ENCODE assay signal across 9 cellular contexts in the genomic region with DNA sequence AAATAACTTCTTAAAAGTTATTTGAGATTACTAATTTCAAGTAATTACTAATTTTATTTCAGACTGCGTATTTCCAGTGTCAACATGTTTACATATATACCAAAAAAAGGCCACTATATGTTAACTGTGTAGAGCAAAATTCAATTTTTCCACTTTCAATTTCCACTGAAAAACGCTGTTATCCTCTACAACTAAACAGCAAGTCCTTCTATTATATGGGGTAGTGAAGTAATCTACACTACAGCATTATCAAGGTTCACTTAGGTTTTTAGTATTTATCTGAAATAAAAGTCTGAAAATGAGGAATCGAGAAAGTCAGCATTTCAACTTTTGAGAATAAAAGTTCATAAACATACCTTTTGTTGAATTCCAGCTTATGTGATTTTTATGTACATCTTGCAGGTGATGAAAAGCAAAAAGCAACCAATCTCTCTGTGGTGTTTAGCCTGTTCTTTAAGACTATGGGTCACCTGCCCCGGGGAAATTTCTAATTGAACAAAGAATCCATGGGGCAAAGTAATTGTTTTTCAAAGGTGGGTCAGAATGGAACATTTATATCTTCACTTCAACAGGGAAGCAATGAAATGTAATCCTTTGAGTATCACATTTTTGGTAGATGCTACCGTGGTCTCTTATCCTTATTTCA. TPM values are rescaled to one million over a fixed set of nuclear protein-coding genes. Genes with fewer than 3 reads are reported as not detected.
DNase-seq lines count a peak whose midpoint lies in the region; ATAC-seq and TF ChIP-seq lines count a peak whose summit lies in the region.
"Had no signal": no experiment of that assay in that cellular context is flagged by ENCODE, and none has a peak within 500 bp of the region (broad histone marks: within the 10 kb centered on the region; RNA-seq: fewer than 3 reads in every experiment).

No MANE protein-coding gene starts in this region.

- H3K36me3 Mint-ChIP-seq in CD4-positive, alpha-beta T cell (ENCODE audit: low read depth), result peaks cover 100% of the 10 kb centered on the region
- peaks cover 27% of the 10 kb centered on the region for H3K36me3 Mint-ChIP-seq in neural crest cell (ENCODE audit: low read depth)

- H3K9me3 Mint-ChIP-seq in CD4-positive, alpha-beta T cell, result no peaks in the 10 kb centered on the region
- H3K9me3 Mint-ChIP-seq in neural crest cell, result no peaks in the 10 kb centered on the region

- no peak for ATAC-seq in CD4-positive, alpha-beta T cell (ENCODE audit: poor library complexity)
- ATAC-seq in HG03196 (IDR thresholded peaks at IDR 0.05; ENCODE audit: unreplicated experiment) (no peak), GM18868 (IDR thresholded peaks at IDR 0.05; ENCODE audit: unreplicated experiment) (no peak), GM21619 (IDR thresholded peaks at IDR 0.05; ENCODE audit: unreplicated experiment) (no peak)

- POLR2A ChIA-PET in CD4-positive, alpha-beta T cell (lab: Charles Lee), result interaction anchor here (0.7 to 7.1 kb wide), 41 partner anchors 8 to 761 kb away, joined by 3 to 298 read pairs (median 6); no protein-coding TSS in a partner anchor

- intact Hi-C loops in CD4-positive, alpha-beta T cell (cut with DNase I, micrococcal nuclease), result loop anchor here (5.0 to 10.0 kb wide), 2 partner anchors 568 to 760 kb away; no protein-coding TSS in a partner anchor
- intact Hi-C loops in dorsolateral prefrontal cortex (cut with DNase I), result loop anchor here (5.0 to 10.0 kb wide), 5 partner anchors 108 to 1322 kb away; a partner anchor contains a TSS

- no peaks in the 10 kb centered on the region for H3K27me3 ChIP-seq in CD4-positive, alpha-beta T cell (ENCODE audit: control insufficient read depth, insufficient read depth, low read length)
- no peaks in the 10 kb centered on the region for H3K27me3 ChIP-seq in MG63
- no peaks in the 10 kb centered on the region for H3K27me3 ChIP-seq in dorsolateral prefrontal cortex

- peaks cover 23% of the 10 kb centered on the region for H3K4me1 Mint-ChIP-seq in CD4-positive, alpha-beta T cell (ENCODE audit: low read depth)
- peaks cover 66% of the 10 kb centered on the region for H3K4me1 Mint-ChIP-seq in neural crest cell

- peak overlapping the region; percentile 100 for H3K4me3 Mint-ChIP-seq in CD4-positive, alpha-beta T cell
- H3K4me3 Mint-ChIP-seq in neural crest cell, result peak overlapping the region; percentile 99

- DNase-seq in CD4-positive, alpha-beta T cell, result no peak
- no peak for DNase-seq in MG63
- no peak for DNase-seq in dorsolateral prefrontal cortex
- DNase-seq in neural crest cell (ENCODE audit: low read depth, low spot score), result no peak
- DNase-seq in OCI-M2 (lab: John Stamatoyannopoulos, UW; ENCODE audit: unreplicated experiment), result no peak
- DNase-seq: activated CD4-positive, alpha-beta T cell treated with anti-CD3 and anti-CD28 coated beads, Interleukin-2, amount 50 U/mL, for 4 hours had no signal

- H3K36me3 ChIP-seq in MG63, result peaks cover 54% of the 10 kb centered on the region

- CTCF ChIA-PET in CD4-positive, alpha-beta T cell (lab: Charles Lee), result interaction anchor here (0.7 to 3.5 kb wide), 2 partner anchors 68 to 428 kb away, joined by 3 to 10 read pairs; no protein-coding TSS in a partner anchor

- no peaks in the 10 kb centered on the region for H3K9me3 ChIP-seq in CD4-positive, alpha-beta T cell (ENCODE audit: control insufficient read depth, low read length)
- H3K9me3 ChIP-seq in MG63, result no peaks in the 10 kb centered on the region

- TF ChIP-seq CTCF in CD4-positive, alpha-beta T cell (IDR thresholded peaks at IDR 0.05), result no peak
- no peak for TF ChIP-seq CTCF in dorsolateral prefrontal cortex (IDR thresholded peaks at IDR 0.05 in 54 of 56, conservative IDR thresholded peaks at IDR 0.05 in 2 of 56; ENCODE audit: low read depth in 1 of 56, partially characterized antibody in 56 of 56)
- no peak for TF ChIP-seq CTCF in neural crest cell (conservative IDR thresholded peaks at IDR 0.05)

- H3K27ac Mint-ChIP-seq in CD4-positive, alpha-beta T cell, result peak overlapping the region; percentile 99
- H3K27ac Mint-ChIP-seq in neural crest cell (ENCODE audit: unreplicated experiment), result no peak overlapping the region

- H3K27me3 Mint-ChIP-seq in CD4-positive, alpha-beta T cell, result peaks cover 15% of the 10 kb centered on the region
- peaks cover 4% of the 10 kb centered on the region for H3K27me3 Mint-ChIP-seq in neural crest cell (ENCODE audit: low read depth)

- H3K27ac ChIP-seq in CD4-positive, alpha-beta T cell (ENCODE audit: low read depth, low read length), result peak overlapping the region; percentile 93
- H3K27ac ChIP-seq in dorsolateral prefrontal cortex, result peak overlapping the region in 35 of 59 donors; percentile 2 to 99 (median 96)

- H3K4me3 ChIP-seq in MG63 (peak overlapping the region; percentile 76), dorsolateral prefrontal cortex (peak overlapping the region; percentile 59 to 99 (median 93))

RNA-seq across cellular contexts. Expression of a gene that starts 3.3 kb away (rescaled TPM):
- 1,000 to 10,000 TPM; 1,698 to 1,774 TPM for total RNA-seq in CD4-positive, alpha-beta T cell
- total RNA-seq in MG63 (2014; rRNA removed; shearing (Covaris generic); ENCODE audit: low replicate concordance), result 1.2 and 2.0 TPM in 2 replicates
- total RNA-seq in dorsolateral prefrontal cortex, result 10 to 100 TPM; 23.7 to 85.7 (median 42.5) TPM
- total RNA-seq in neural crest cell, result 95.1 and 95.7 TPM in 2 replicates

Comparison
In these comparisons a context has a peak if more than half of its experiments do, and no peak if none do; other contexts are left out.
1. RNA of a gene that starts 3.3 kb away (total RNA-seq): 1,698 to 1,774 TPM in CD4-positive, alpha-beta T cell; 95.1 to 95.7 TPM in neural crest cell, 23.7 to 85.7 TPM in dorsolateral prefrontal cortex and 1.2 to 2.0 TPM in MG63; every median in the first group is over 10 times any median in the second.